Comparison of ENCODE assay signal across 15 cellular contexts in genomic region chr6:149331871-149332270, GRCh38. TPM values are rescaled to one million over a fixed set of nuclear protein-coding genes. Genes with fewer than 3 reads are reported as not detected.
DNase-seq lines count a peak whose midpoint lies in the region; ATAC-seq and TF ChIP-seq lines count a peak whose summit lies in the region.
"Had no signal": no experiment of that assay in that cellular context is flagged by ENCODE, and none has a peak within 500 bp of the region (broad histone marks: within the 10 kb centered on the region; RNA-seq: fewer than 3 reads in every experiment).

No MANE protein-coding gene starts in this region.

- POLR2A ChIA-PET in naive thymus-derived CD4-positive, alpha-beta T cell (lab: Charles Lee), result interaction anchor here (0.9 to 1.6 kb wide), 3 partner anchors 10 to 27 kb away, joined by 3 to 7 read pairs (median 4); no protein-coding TSS in a partner anchor

- no peaks in the 10 kb centered on the region for H3K27me3 Mint-ChIP-seq in activated T-helper 1 cell treated with anti-CD3 and anti-CD28 coated beads, Interleukin-12 subunit alpha, Interleukin-12 subunit beta, Interleukin-2, Interleukin-4 antibody, amounts not matched to agents 30 ng/mL and 10 ng/mL and 1 ng/mL, durations not matched to agents 14 hours and 24 hours and 36 hours (ENCODE audit: insufficient read depth)
- no peaks in the 10 kb centered on the region for H3K27me3 Mint-ChIP-seq in naive thymus-derived CD4-positive, alpha-beta T cell

- H3K4me3 Mint-ChIP-seq in activated T-helper 1 cell treated with anti-CD3 and anti-CD28 coated beads, Interleukin-12 subunit alpha, Interleukin-12 subunit beta, Interleukin-2, Interleukin-4 antibody, amounts not matched to agents 30 ng/mL and 10 ng/mL and 1 ng/mL, durations not matched to agents 14 hours and 24 hours and 36 hours, result peak overlapping the region; percentile 43
- peak overlapping the region; percentile 12 to 71 (median 52) for H3K4me3 Mint-ChIP-seq in naive thymus-derived CD4-positive, alpha-beta T cell

- no peaks in the 10 kb centered on the region for H3K36me3 ChIP-seq in naive thymus-derived CD4-positive, alpha-beta T cell (ENCODE audit: control insufficient read depth in 2 of 3, insufficient read depth in 3 of 3, low read length in 3 of 3)
- H3K36me3 ChIP-seq: HAP-1, SJCRH30 had no signal

- peak overlapping the region; percentile 78 for H3K27ac Mint-ChIP-seq in activated T-helper 1 cell treated with anti-CD3 and anti-CD28 coated beads, Interleukin-12 subunit alpha, Interleukin-12 subunit beta, Interleukin-2, Interleukin-4 antibody, amounts not matched to agents 30 ng/mL and 10 ng/mL and 1 ng/mL, durations not matched to agents 14 hours and 24 hours and 36 hours
- peak overlapping the region; percentile 15 to 79 (median 35) for H3K27ac Mint-ChIP-seq in naive thymus-derived CD4-positive, alpha-beta T cell

- CTCF ChIA-PET in naive thymus-derived CD4-positive, alpha-beta T cell (lab: Charles Lee), result interaction anchor here (0.6 kb wide), 1 partner anchor 10 kb away, joined by 3 read pairs; no protein-coding TSS in a partner anchor

- no peak for TF ChIP-seq CTCF in AG10803 (conservative IDR thresholded peaks at IDR 0.05; ENCODE audit: low read length)

- DNase-seq in AG10803 (ENCODE audit: low read depth), result peak; percentile 21
- peak; percentile 18 for DNase-seq in EL
- no peak for DNase-seq in activated T-helper 1 cell treated with anti-CD3 and anti-CD28 coated beads, Interleukin-12 subunit alpha, Interleukin-12 subunit beta, Interleukin-2, Interleukin-4 antibody, amounts not matched to agents 30 ng/mL and 10 ng/mL and 1 ng/mL, durations not matched to agents 14 hours and 24 hours and 36 hours (ENCODE audit: low spot score)
- no peak for DNase-seq in naive thymus-derived CD4-positive, alpha-beta T cell
- no peak for DNase-seq in activated gamma-delta T cell (lab: John Stamatoyannopoulos, UW)
- DNase-seq: C1 segment of cervical spinal cord; mesendoderm; NCI-H2029; posterior cingulate gyrus; SJCRH30; stimulated activated CD4-positive, alpha-beta T cell treated with anti-CD3 and anti-CD28 coated beads, Interleukin-2, amount 100 ng/mL, for 24 hours had no signal

- peaks cover 100% of the 10 kb centered on the region for H3K4me1 Mint-ChIP-seq in activated T-helper 1 cell treated with anti-CD3 and anti-CD28 coated beads, Interleukin-12 subunit alpha, Interleukin-12 subunit beta, Interleukin-2, Interleukin-4 antibody, amounts not matched to agents 30 ng/mL and 10 ng/mL and 1 ng/mL, durations not matched to agents 14 hours and 24 hours and 36 hours (ENCODE audit: low read depth)
- H3K4me1 Mint-ChIP-seq in naive thymus-derived CD4-positive, alpha-beta T cell, result peaks cover 80 to 99% (median 94%) of the 10 kb centered on the region in 7 donors

- no peaks in the 10 kb centered on the region for H3K27me3 ChIP-seq in naive thymus-derived CD4-positive, alpha-beta T cell (ENCODE audit: control insufficient read depth in 2 of 2, insufficient read depth in 2 of 2, low read length in 2 of 2)
- H3K27me3 ChIP-seq: SJCRH30 had no signal

- H3K27ac ChIP-seq in naive thymus-derived CD4-positive, alpha-beta T cell (ENCODE audit: low read depth, low read length), result no peak overlapping the region
- H3K27ac ChIP-seq: SJCRH30 had no signal

- no peaks in the 10 kb centered on the region for H3K9me3 ChIP-seq in naive thymus-derived CD4-positive, alpha-beta T cell (ENCODE audit: control insufficient read depth in 2 of 3, low read length in 3 of 3)
- H3K9me3 ChIP-seq: HAP-1, SJCRH30 had no signal

- no peak for ATAC-seq in naive thymus-derived CD4-positive, alpha-beta T cell
- ATAC-seq in HG02852 (IDR thresholded peaks at IDR 0.05; ENCODE audit: unreplicated experiment), result no peak
- no peak for ATAC-seq in GM21723 (IDR thresholded peaks at IDR 0.05; ENCODE audit: unreplicated experiment)
- ATAC-seq in HG02588 (IDR thresholded peaks at IDR 0.05; ENCODE audit: unreplicated experiment), result no peak

- H3K4me3 ChIP-seq in AG10803 (ENCODE audit: low read length), result no peak overlapping the region
- H3K4me3 ChIP-seq in naive thymus-derived CD4-positive, alpha-beta T cell (ENCODE audit: low read length), result no peak overlapping the region
- H3K4me3 ChIP-seq: HAP-1, SJCRH30 had no signal

- peaks cover 52 to 71% of the 10 kb centered on the region in 2 donors for H3K4me1 ChIP-seq in naive thymus-derived CD4-positive, alpha-beta T cell (ENCODE audit: control insufficient read depth in 2 of 2, insufficient read depth in 2 of 2, low read length in 2 of 2)
- H3K4me1 ChIP-seq: SJCRH30 had no signal

- no peaks in the 10 kb centered on the region for H3K9me3 Mint-ChIP-seq in activated T-helper 1 cell treated with anti-CD3 and anti-CD28 coated beads, Interleukin-12 subunit alpha, Interleukin-12 subunit beta, Interleukin-2, Interleukin-4 antibody, amounts not matched to agents 30 ng/mL and 10 ng/mL and 1 ng/mL, durations not matched to agents 14 hours and 24 hours and 36 hours
- no peaks in the 10 kb centered on the region for H3K9me3 Mint-ChIP-seq in naive thymus-derived CD4-positive, alpha-beta T cell

- intact Hi-C loops in activated T-helper 1 cell treated with anti-CD3 and anti-CD28 coated beads, Interleukin-12 subunit alpha, Interleukin-12 subunit beta, Interleukin-2, Interleukin-4 antibody, amounts not matched to agents 30 ng/mL and 10 ng/mL and 1 ng/mL, durations not matched to agents 14 hours and 24 hours and 36 hours (cut with micrococcal nuclease), result no loop called here
- intact Hi-C loops in naive thymus-derived CD4-positive, alpha-beta T cell (cut with micrococcal nuclease), result loop anchor here in 1 of 2 donors (2.0 kb wide), 1 partner anchor 13 kb away; no protein-coding TSS in a partner anchor

- H3K36me3 Mint-ChIP-seq in activated T-helper 1 cell treated with anti-CD3 and anti-CD28 coated beads, Interleukin-12 subunit alpha, Interleukin-12 subunit beta, Interleukin-2, Interleukin-4 antibody, amounts not matched to agents 30 ng/mL and 10 ng/mL and 1 ng/mL, durations not matched to agents 14 hours and 24 hours and 36 hours (ENCODE audit: low read depth), result peaks cover 25% of the 10 kb centered on the region
- H3K36me3 Mint-ChIP-seq in naive thymus-derived CD4-positive, alpha-beta T cell, result peaks cover 0 to 30% (median 0%) of the 10 kb centered on the region in 5 donors

RNA-seq across cellular contexts. Expression of gene TAB2, which starts 14.4 kb away (rescaled TPM):
- total RNA-seq in activated T-helper 1 cell treated with anti-CD3 and anti-CD28 coated beads, Interleukin-12 subunit alpha, Interleukin-12 subunit beta, Interleukin-2, Interleukin-4 antibody, amounts not matched to agents 30 ng/mL and 10 ng/mL and 1 ng/mL, durations not matched to agents 14 hours and 24 hours and 36 hours, result 154 and 157 TPM in 2 replicates
- total RNA-seq in naive thymus-derived CD4-positive, alpha-beta T cell, result 100 to 1,000 TPM in 4 of 5 experiments, 10 to 100 TPM in 1; 98.3 to 234 (median 119) TPM
- 10 to 100 TPM; 15.7 to 17.5 TPM for polyA plus RNA-seq in naive thymus-derived CD4-positive, alpha-beta T cell

Comparison
In these comparisons a context has a peak if more than half of its experiments do, and no peak if none do; other contexts are left out.
1. DNase-seq: peak in AG10803 (single experiment) and EL (single experiment); none in activated T-helper 1 cell treated with anti-CD3 and anti-CD28 coated beads, Interleukin-12 subunit alpha, Interleukin-12 subunit beta, Interleukin-2, Interleukin-4 antibody, amounts not matched to agents 30 ng/mL and 10 ng/mL and 1 ng/mL, durations not matched to agents 14 hours and 24 hours and 36 hours (single experiment), naive thymus-derived CD4-positive, alpha-beta T cell (0 of 9) and activated gamma-delta T cell (single experiment).